ENCODE assay signal across 4 cellular contexts in the genomic region with DNA sequence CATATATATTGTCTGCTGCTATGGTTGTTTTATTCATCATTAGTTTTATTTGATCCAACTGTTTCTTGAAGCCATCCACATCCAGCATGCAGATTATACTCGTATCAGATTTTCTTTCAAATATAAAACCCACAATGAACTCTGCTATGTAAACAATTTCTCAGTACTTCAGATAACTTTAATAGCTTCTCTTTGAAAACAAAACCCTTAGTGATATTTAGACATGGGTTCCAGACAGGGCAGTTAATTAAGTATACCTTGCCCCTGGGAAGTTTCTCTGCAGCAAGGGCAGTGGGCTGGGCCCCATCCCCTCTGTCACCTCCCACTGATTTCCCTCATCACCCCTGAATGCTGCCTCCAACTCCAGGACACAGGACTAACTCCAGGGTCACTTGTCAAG.
"Had no signal": no experiment of that assay in that cellular context is flagged by ENCODE, and none has a peak within 500 bp of the region (broad histone marks: within the 10 kb centered on the region; RNA-seq: fewer than 3 reads in every experiment).

No MANE protein-coding gene starts in this region.

- H3K4me3 ChIP-seq: GM23248, HAP-1 had no signal

- H3K36me3 ChIP-seq: HAP-1 had no signal

- DNase-seq: GM23248, GOT3, H7 had no signal

- H3K27ac ChIP-seq: GM23248 had no signal

- H3K9me3 ChIP-seq: HAP-1 had no signal
